ENCODE assay signal across 8 cellular contexts in the genomic region with DNA sequence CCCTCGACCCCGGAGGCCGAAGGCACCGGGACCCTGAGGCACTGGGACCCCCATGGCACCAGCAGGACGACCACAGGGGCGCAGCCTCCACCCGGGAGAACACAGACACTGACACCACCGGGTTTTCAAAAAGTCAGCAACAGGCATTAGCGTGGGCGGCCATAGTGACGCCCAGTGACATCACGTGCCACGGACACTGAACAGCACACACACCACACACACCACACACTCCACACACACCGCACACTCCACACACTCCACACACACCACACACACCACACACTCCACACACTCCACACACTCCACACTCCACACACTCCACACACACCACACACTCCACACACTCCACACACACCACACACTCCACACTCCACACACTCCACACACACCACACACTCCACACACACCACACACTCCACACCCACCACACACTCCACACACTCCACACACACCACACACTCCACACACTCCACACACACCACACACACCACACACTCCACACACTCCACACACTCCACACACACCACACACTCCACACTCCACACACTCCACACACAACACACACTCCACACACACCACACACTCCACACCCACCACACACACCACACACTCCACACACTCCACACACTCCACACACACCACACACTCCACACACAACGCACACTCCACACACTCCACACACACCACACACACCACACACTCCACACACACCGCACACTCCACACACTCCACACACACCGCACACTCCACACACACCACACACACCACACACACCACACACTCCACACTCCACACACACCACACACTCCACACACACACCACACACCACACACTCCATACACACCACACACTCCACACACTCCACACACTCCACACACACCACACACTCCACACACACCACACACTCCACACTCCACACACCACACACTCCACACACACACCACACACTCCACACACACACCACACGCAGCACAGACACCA.
DNase-seq lines count a peak whose midpoint lies in the region; ATAC-seq and TF ChIP-seq lines count a peak whose summit lies in the region.
"Not testable (repeated sequence)": the region's sequence is repeated elsewhere in the genome, so short reads cannot be mapped to it uniquely, and the experiment has no call there.

No MANE protein-coding gene starts in this region.

- H2BK12ac ChIP-seq in neuronal stem cell (ENCODE audit: low read length): peak overlapping the region; percentile 98

- not testable (repeated sequence) for H3K9me3 ChIP-seq in DND-41 (ENCODE audit: insufficient read depth, low read length, severe bottlenecking); neuronal stem cell (replicated peaks in 1 of 2; ENCODE audit: control insufficient read depth in 2 of 2, insufficient read depth in 1 of 2, low read depth in 1 of 2, low read length in 2 of 2)

- not testable (repeated sequence) for TF ChIP-seq CTCF in DND-41 (IDR thresholded peaks at IDR 0.05; ENCODE audit: borderline replicate concordance, extremely low read depth, low read length, poor library complexity, severe bottlenecking)

- not testable (repeated sequence) for H2BK120ac ChIP-seq in neuronal stem cell (ENCODE audit: low read depth, low read length)

- 100% methylated on average over 1 of the region's 18 CpGs for WGBS in neuronal stem cell (ENCODE audit: extremely low coverage in 2 of 2, insufficient read length in 2 of 2, insufficient replicate concordance in 1 of 2), 2 donors

- peak overlapping the region; percentile 95 for H2AK5ac ChIP-seq in neuronal stem cell (ENCODE audit: low read depth, low read length)

- H3K9me3 Mint-ChIP-seq in activated CD4-positive, alpha-beta T cell treated with anti-CD3 and anti-CD28 coated beads, Interleukin-2, amount 10 ng/mL, durations not matched to agents 24 days and 14 days; stimulated activated naive CD8-positive, alpha-beta T cell treated with anti-CD3 and anti-CD28 coated beads, Interleukin-15, amount 100 ng/mL, for 72 hours: not testable (repeated sequence)

- not testable (repeated sequence) for H3K36me3 Mint-ChIP-seq in activated CD4-positive, alpha-beta T cell treated with anti-CD3 and anti-CD28 coated beads, Interleukin-2, amount 10 ng/mL, durations not matched to agents 24 days and 14 days (ENCODE audit: low read depth)

- not testable (repeated sequence) for H2BK5ac ChIP-seq in neuronal stem cell (ENCODE audit: low read length)

- H4K20me1 ChIP-seq in DND-41 (ENCODE audit: insufficient read depth, low read length): not testable (repeated sequence)

- not testable (repeated sequence) for H3K79me1 ChIP-seq in neuronal stem cell (ENCODE audit: low read depth, low read length)

- peak overlapping the region; percentile 100 for H3K23ac ChIP-seq in neuronal stem cell (ENCODE audit: low read depth, low read length, poor library complexity)

- intact Hi-C loops in activated CD4-positive, alpha-beta T cell treated with anti-CD3 and anti-CD28 coated beads, Interleukin-2, amount 10 ng/mL, durations not matched to agents 24 days and 14 days (cut with micrococcal nuclease): not testable (repeated sequence)

- H3K4me3 Mint-ChIP-seq in activated CD4-positive, alpha-beta T cell treated with anti-CD3 and anti-CD28 coated beads, Interleukin-2, amount 10 ng/mL, durations not matched to agents 24 days and 14 days: peak overlapping the region; percentile 30
- peak overlapping the region in 1 of 2 donors; percentile 54 for H3K4me3 Mint-ChIP-seq in stimulated activated naive CD8-positive, alpha-beta T cell treated with anti-CD3 and anti-CD28 coated beads, Interleukin-15, amount 100 ng/mL, for 72 hours

- peak overlapping the region; percentile 93 for H3K4ac ChIP-seq in neuronal stem cell (ENCODE audit: low read length)

- peak overlapping the region; percentile 76 for H3K18ac ChIP-seq in neuronal stem cell (ENCODE audit: low read length)

- H3K4me2 ChIP-seq in DND-41 (ENCODE audit: insufficient read depth, low read length); neuronal stem cell (ENCODE audit: insufficient read depth, low read length, poor library complexity, severe bottlenecking): not testable (repeated sequence)

- DNase-seq in DND-41 (peak; percentile 22), NCI-H460 (ENCODE audit: extremely low read depth, low read depth) (peak; percentile 0), ecto neural progenitor cell (ENCODE audit: low spot score) (peak; percentile 43), islet precursor cell (peak; percentile 23)
- DNase-seq in activated CD4-positive, alpha-beta T cell treated with anti-CD3 and anti-CD28 coated beads, Interleukin-2, amount 10 ng/mL, durations not matched to agents 24 days and 14 days: peak; percentile 63
- DNase-seq in activated naive CD4-positive, alpha-beta T cell treated with Interleukin-2 at 50 U/mL for 16 hours: peak; percentile 11
- DNase-seq in neuronal stem cell (ENCODE audit: low spot score): not testable (repeated sequence)
- DNase-seq in stimulated activated naive CD8-positive, alpha-beta T cell treated with anti-CD3 and anti-CD28 coated beads, Interleukin-15, amount 100 ng/mL, for 72 hours: peak; percentile 37 to 57

- not testable (repeated sequence) for H3K36me3 ChIP-seq in DND-41 (ENCODE audit: insufficient read depth, low read length); neuronal stem cell (replicated peaks in 1 of 2; ENCODE audit: control insufficient read depth in 2 of 2, insufficient read depth in 2 of 2, low read length in 2 of 2)

- not testable (repeated sequence) for H3K27ac ChIP-seq in DND-41 (ENCODE audit: low read length); neuronal stem cell (replicated peaks; ENCODE audit: low read length)

- H3K27ac Mint-ChIP-seq in activated CD4-positive, alpha-beta T cell treated with anti-CD3 and anti-CD28 coated beads, Interleukin-2, amount 10 ng/mL, durations not matched to agents 24 days and 14 days: peak overlapping the region; percentile 66
- peak overlapping the region in 1 of 2 donors; percentile 71 for H3K27ac Mint-ChIP-seq in stimulated activated naive CD8-positive, alpha-beta T cell treated with anti-CD3 and anti-CD28 coated beads, Interleukin-15, amount 100 ng/mL, for 72 hours

- not testable (repeated sequence) for H3K4me3 ChIP-seq in DND-41 (ENCODE audit: low read depth in 1 of 2, low read length in 2 of 2)
- H3K4me3 ChIP-seq in neuronal stem cell (ENCODE audit: low read length in 2 of 2): peak overlapping the region in 1 of 2 donors; percentile 44

- ATAC-seq in DND-41 (ENCODE audit: insufficient read depth, low read depth): 0 out of 3 replicates have a peak, but pooled peaks have one; percentile 7
- ATAC-seq in stimulated activated naive CD8-positive, alpha-beta T cell treated with anti-CD3 and anti-CD28 coated beads, Interleukin-15, amount 100 ng/mL, for 72 hours: peak; percentile 35

- H3K79me2 ChIP-seq in DND-41 (ENCODE audit: insufficient read depth, low read length): not testable (repeated sequence)

- not testable (repeated sequence) for H3K9ac ChIP-seq in DND-41 (ENCODE audit: low read depth, low read length)
- peak overlapping the region; percentile 72 for H3K9ac ChIP-seq in neuronal stem cell (ENCODE audit: low read depth, low read length, poor library complexity)

- not testable (repeated sequence) for H3K4me1 ChIP-seq in DND-41 (ENCODE audit: insufficient read depth, low read length); neuronal stem cell (ENCODE audit: control insufficient read depth in 2 of 2, insufficient read depth in 1 of 2, low read depth in 1 of 2, low read length in 2 of 2)

- not testable (repeated sequence) for H3K4me1 Mint-ChIP-seq in activated CD4-positive, alpha-beta T cell treated with anti-CD3 and anti-CD28 coated beads, Interleukin-2, amount 10 ng/mL, durations not matched to agents 24 days and 14 days; stimulated activated naive CD8-positive, alpha-beta T cell treated with anti-CD3 and anti-CD28 coated beads, Interleukin-15, amount 100 ng/mL, for 72 hours

- peak overlapping the region; percentile 98 for H2BK15ac ChIP-seq in neuronal stem cell (ENCODE audit: low read length)

- H3K27me3 Mint-ChIP-seq in activated CD4-positive, alpha-beta T cell treated with anti-CD3 and anti-CD28 coated beads, Interleukin-2, amount 10 ng/mL, durations not matched to agents 24 days and 14 days; stimulated activated naive CD8-positive, alpha-beta T cell treated with anti-CD3 and anti-CD28 coated beads, Interleukin-15, amount 100 ng/mL, for 72 hours: not testable (repeated sequence)

- H2AFZ ChIP-seq in DND-41 (ENCODE audit: low read depth, low read length); neuronal stem cell (ENCODE audit: low read length): not testable (repeated sequence)

- not testable (repeated sequence) for H3K27me3 ChIP-seq in DND-41 (ENCODE audit: insufficient read depth, low read length, poor library complexity); neuronal stem cell (ENCODE audit: control insufficient read depth in 3 of 3, insufficient read depth in 3 of 3, low read depth in 1 of 3, low read length in 3 of 3)

- peak overlapping the region; percentile 95 for H4K91ac ChIP-seq in neuronal stem cell (ENCODE audit: low read depth, low read length, poor library complexity)

- H3K14ac ChIP-seq in neuronal stem cell (ENCODE audit: low read length): peak overlapping the region; percentile 100

- peak overlapping the region; percentile 89 for H4K8ac ChIP-seq in neuronal stem cell (ENCODE audit: low read depth, low read length)
